9 cellular contexts compared by ENCODE assay signal in genomic region chr1:237386362-237387143, GRCh38.
DNase-seq lines count a peak whose midpoint lies in the region; ATAC-seq and TF ChIP-seq lines count a peak whose summit lies in the region.
"Had no signal": no experiment of that assay in that cellular context is flagged by ENCODE, and none has a peak within 500 bp of the region (broad histone marks: within the 10 kb centered on the region; RNA-seq: fewer than 3 reads in every experiment).

No MANE protein-coding gene starts in this region.

- H3K4me1 Mint-ChIP-seq in stimulated activated naive B cell treated with anti-CD40 and anti-IgM and Interleukin-4, amounts not matched to agents 10 μg/mL and 1 μg/mL and 100 μg/mL, for 72 hours, result no peaks in the 10 kb centered on the region

- H3K27ac Mint-ChIP-seq in stimulated activated naive B cell treated with anti-CD40 and anti-IgM and Interleukin-4, amounts not matched to agents 10 μg/mL and 1 μg/mL and 100 μg/mL, for 72 hours, result no peak overlapping the region

- H3K4me1 ChIP-seq in ascending aorta (peaks cover 0 to 8% of the 10 kb centered on the region in 2 donors), liver (ENCODE audit: control insufficient read depth in 4 of 4, insufficient read depth in 4 of 4, low read length in 3 of 4) (no peaks in the 10 kb centered on the region)
- H3K4me1 ChIP-seq in effector memory CD4-positive, alpha-beta T cell (ENCODE audit: control insufficient read depth, insufficient read depth, low read length, poor library complexity, severe bottlenecking), result no peaks in the 10 kb centered on the region
- H3K4me1 ChIP-seq: BLaER1 had no signal

- DNase-seq in NCI-H1105 treated with DMSO at 0.1 percent for 48 hours (lab: John Stamatoyannopoulos, UW) (peak; percentile 9), NCI-H1105 (lab: John Stamatoyannopoulos, UW) (no peak), LHCN-M2 (ENCODE audit: low read depth) (peak; percentile 9), ascending aorta (ENCODE audit: low spot score in 2 of 2) (no peak)
- DNase-seq in effector memory CD4-positive, alpha-beta T cell, result no peak
- no peak for DNase-seq in stimulated activated naive B cell treated with anti-CD40 and anti-IgM and Interleukin-4, amounts not matched to agents 10 μg/mL and 1 μg/mL and 100 μg/mL, for 72 hours

- H3K4me3 ChIP-seq in ascending aorta (no peak overlapping the region), liver (ENCODE audit: low read depth in 1 of 3, low read length in 3 of 3) (no peak overlapping the region)
- no peak overlapping the region for H3K4me3 ChIP-seq in effector memory CD4-positive, alpha-beta T cell (ENCODE audit: insufficient read depth, low read depth, low read length, poor library complexity, severe bottlenecking)
- H3K4me3 ChIP-seq: BLaER1 had no signal

- peak; percentile 77 to 81 for TF ChIP-seq RAD21 in liver (IDR thresholded peaks at IDR 0.05)

- no peak for ATAC-seq in stimulated activated naive B cell treated with anti-CD40 and anti-IgM and Interleukin-4, amounts not matched to agents 10 μg/mL and 1 μg/mL and 100 μg/mL, for 72 hours (replicated peaks)
- no peak for ATAC-seq in HG02885 (IDR thresholded peaks at IDR 0.05; ENCODE audit: poor library complexity, unreplicated experiment)

- 46% methylated on average over 8 of the region's 8 CpGs for WGBS in liver

- H3K27ac ChIP-seq in ascending aorta (peak overlapping the region in 1 of 2 donors; percentile 34), liver (ENCODE audit: low read depth in 1 of 2, low read length in 2 of 2) (no peak overlapping the region)
- H3K27ac ChIP-seq in effector memory CD4-positive, alpha-beta T cell (ENCODE audit: insufficient read depth, low read length, poor library complexity, severe bottlenecking), result no peak overlapping the region
- H3K27ac ChIP-seq: BLaER1 had no signal

- no peaks in the 10 kb centered on the region for H3K9me3 Mint-ChIP-seq in stimulated activated naive B cell treated with anti-CD40 and anti-IgM and Interleukin-4, amounts not matched to agents 10 μg/mL and 1 μg/mL and 100 μg/mL, for 72 hours

- no peaks in the 10 kb centered on the region for H3K27me3 ChIP-seq in ascending aorta
- no peaks in the 10 kb centered on the region for H3K27me3 ChIP-seq in liver (ENCODE audit: control insufficient read depth in 4 of 4, insufficient read depth in 4 of 4, low read length in 3 of 4)
- H3K27me3 ChIP-seq in effector memory CD4-positive, alpha-beta T cell (replicated peaks; ENCODE audit: control insufficient read depth, insufficient read depth, low read length, poor library complexity, severe bottlenecking), result no peaks in the 10 kb centered on the region
- H3K27me3 ChIP-seq: BLaER1 had no signal

- TF ChIP-seq CTCF in ascending aorta (IDR thresholded peaks at IDR 0.05) (peak; percentile 39 to 73 (median 48)), liver (IDR thresholded peaks at IDR 0.05; ENCODE audit: low read depth, low read length, missing input control) (peak; percentile 59)

- H3K9me3 ChIP-seq in ascending aorta (no peaks in the 10 kb centered on the region), liver (ENCODE audit: control insufficient read depth in 4 of 4, low read length in 3 of 4) (no peaks in the 10 kb centered on the region)
- no peaks in the 10 kb centered on the region for H3K9me3 ChIP-seq in effector memory CD4-positive, alpha-beta T cell (ENCODE audit: control insufficient read depth, low read length)
- H3K9me3 ChIP-seq: BLaER1 had no signal

- no peak overlapping the region for H3K4me3 Mint-ChIP-seq in stimulated activated naive B cell treated with anti-CD40 and anti-IgM and Interleukin-4, amounts not matched to agents 10 μg/mL and 1 μg/mL and 100 μg/mL, for 72 hours

- intact Hi-C loops in ascending aorta (cut with DNase I), result loop anchor here (1.0 to 10.0 kb wide), 4 partner anchors 344 to 782 kb away; partner anchors contain the start of genes HEATR1, MTR and RYR2

- peaks cover 0 to 4% of the 10 kb centered on the region in 2 donors for H3K27me3 Mint-ChIP-seq in stimulated activated naive B cell treated with anti-CD40 and anti-IgM and Interleukin-4, amounts not matched to agents 10 μg/mL and 1 μg/mL and 100 μg/mL, for 72 hours

- H3K9ac ChIP-seq in liver (ENCODE audit: low read depth in 1 of 2, low read length in 2 of 2), result no peak overlapping the region
- H3K9ac ChIP-seq: BLaER1 had no signal

- H3K36me3 ChIP-seq in ascending aorta (no peaks in the 10 kb centered on the region), liver (ENCODE audit: control insufficient read depth in 4 of 4, insufficient read depth in 3 of 4, low read depth in 1 of 4, low read length in 3 of 4) (no peaks in the 10 kb centered on the region)
- H3K36me3 ChIP-seq in effector memory CD4-positive, alpha-beta T cell (ENCODE audit: control insufficient read depth, insufficient read depth, low read length), result no peaks in the 10 kb centered on the region
- H3K36me3 ChIP-seq: BLaER1 had no signal

- no peaks in the 10 kb centered on the region for H3K36me3 Mint-ChIP-seq in stimulated activated naive B cell treated with anti-CD40 and anti-IgM and Interleukin-4, amounts not matched to agents 10 μg/mL and 1 μg/mL and 100 μg/mL, for 72 hours

TF ChIP-seq in liver, 16 proteins besides CTCF, POLR2A, EP300 and RAD21:
- no peak for TF ChIP-seq REST (IDR thresholded peaks at IDR 0.05)
- no peak for TF ChIP-seq FOXA2 (IDR thresholded peaks at IDR 0.05)
- no peak for TF ChIP-seq EGR1 (IDR thresholded peaks at IDR 0.05; ENCODE audit: low read depth in 2 of 2)
- TF ChIP-seq FOXA1 (IDR thresholded peaks at IDR 0.05), result no peak
- TF ChIP-seq HNF4A (conservative IDR thresholded peaks at IDR 0.05), result no peak
- TF ChIP-seq NR2F2 (IDR thresholded peaks at IDR 0.05), result no peak
- TF ChIP-seq TAF1 (conservative IDR thresholded peaks at IDR 0.05), result no peak
- TF ChIP-seq HNF4G (IDR thresholded peaks at IDR 0.05), result no peak
- TF ChIP-seq JUND (IDR thresholded peaks at IDR 0.05), result no peak
- TF ChIP-seq GABPA (IDR thresholded peaks at IDR 0.05 in 1 of 2, conservative IDR thresholded peaks at IDR 0.05 in 1 of 2), result no peak
- TF ChIP-seq, protein P1, sequence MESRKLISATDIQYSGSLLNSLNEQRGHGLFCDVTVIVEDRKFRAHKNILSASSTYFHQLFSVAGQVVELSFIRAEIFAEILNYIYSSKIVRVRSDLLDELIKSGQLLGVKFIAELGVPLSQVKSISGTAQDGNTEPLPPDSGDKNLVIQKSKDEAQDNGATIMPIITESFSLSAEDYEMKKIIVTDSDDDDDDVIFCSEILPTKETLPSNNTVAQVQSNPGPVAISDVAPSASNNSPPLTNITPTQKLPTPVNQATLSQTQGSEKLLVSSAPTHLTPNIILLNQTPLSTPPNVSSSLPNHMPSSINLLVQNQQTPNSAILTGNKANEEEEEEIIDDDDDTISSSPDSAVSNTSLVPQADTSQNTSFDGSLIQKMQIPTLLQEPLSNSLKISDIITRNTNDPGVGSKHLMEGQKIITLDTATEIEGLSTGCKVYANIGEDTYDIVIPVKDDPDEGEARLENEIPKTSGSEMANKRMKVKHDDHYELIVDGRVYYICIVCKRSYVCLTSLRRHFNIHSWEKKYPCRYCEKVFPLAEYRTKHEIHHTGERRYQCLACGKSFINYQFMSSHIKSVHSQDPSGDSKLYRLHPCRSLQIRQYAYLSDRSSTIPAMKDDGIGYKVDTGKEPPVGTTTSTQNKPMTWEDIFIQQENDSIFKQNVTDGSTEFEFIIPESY (IDR thresholded peaks at IDR 0.05), result no peak
- TF ChIP-seq, protein P2, sequence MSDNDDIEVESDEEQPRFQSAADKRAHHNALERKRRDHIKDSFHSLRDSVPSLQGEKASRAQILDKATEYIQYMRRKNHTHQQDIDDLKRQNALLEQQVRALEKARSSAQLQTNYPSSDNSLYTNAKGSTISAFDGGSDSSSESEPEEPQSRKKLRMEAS (IDR thresholded peaks at IDR 0.05), result no peak
- TF ChIP-seq SP1 (IDR thresholded peaks at IDR 0.05), result no peak
- TF ChIP-seq YY1 (IDR thresholded peaks at IDR 0.05), result no peak
- TF ChIP-seq, protein P3, sequence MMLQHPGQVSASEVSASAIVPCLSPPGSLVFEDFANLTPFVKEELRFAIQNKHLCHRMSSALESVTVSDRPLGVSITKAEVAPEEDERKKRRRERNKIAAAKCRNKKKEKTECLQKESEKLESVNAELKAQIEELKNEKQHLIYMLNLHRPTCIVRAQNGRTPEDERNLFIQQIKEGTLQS (IDR thresholded peaks at IDR 0.05), result no peak
- no peak for TF ChIP-seq RXRA (IDR thresholded peaks at IDR 0.05)
TF ChIP-seq in liver: peak in this region for 0.

Comparison
In these comparisons a context has a peak if more than half of its experiments do, and no peak if none do; other contexts are left out.
1. DNase-seq: peak in NCI-H1105 treated with DMSO at 0.1 percent for 48 hours (single experiment) and LHCN-M2 (single experiment); none in NCI-H1105 (single experiment), ascending aorta (0 of 2), effector memory CD4-positive, alpha-beta T cell (0 of 3) and stimulated activated naive B cell treated with anti-CD40 and anti-IgM and Interleukin-4, amounts not matched to agents 10 μg/mL and 1 μg/mL and 100 μg/mL, for 72 hours (single experiment).